In the genomic region with DNA sequence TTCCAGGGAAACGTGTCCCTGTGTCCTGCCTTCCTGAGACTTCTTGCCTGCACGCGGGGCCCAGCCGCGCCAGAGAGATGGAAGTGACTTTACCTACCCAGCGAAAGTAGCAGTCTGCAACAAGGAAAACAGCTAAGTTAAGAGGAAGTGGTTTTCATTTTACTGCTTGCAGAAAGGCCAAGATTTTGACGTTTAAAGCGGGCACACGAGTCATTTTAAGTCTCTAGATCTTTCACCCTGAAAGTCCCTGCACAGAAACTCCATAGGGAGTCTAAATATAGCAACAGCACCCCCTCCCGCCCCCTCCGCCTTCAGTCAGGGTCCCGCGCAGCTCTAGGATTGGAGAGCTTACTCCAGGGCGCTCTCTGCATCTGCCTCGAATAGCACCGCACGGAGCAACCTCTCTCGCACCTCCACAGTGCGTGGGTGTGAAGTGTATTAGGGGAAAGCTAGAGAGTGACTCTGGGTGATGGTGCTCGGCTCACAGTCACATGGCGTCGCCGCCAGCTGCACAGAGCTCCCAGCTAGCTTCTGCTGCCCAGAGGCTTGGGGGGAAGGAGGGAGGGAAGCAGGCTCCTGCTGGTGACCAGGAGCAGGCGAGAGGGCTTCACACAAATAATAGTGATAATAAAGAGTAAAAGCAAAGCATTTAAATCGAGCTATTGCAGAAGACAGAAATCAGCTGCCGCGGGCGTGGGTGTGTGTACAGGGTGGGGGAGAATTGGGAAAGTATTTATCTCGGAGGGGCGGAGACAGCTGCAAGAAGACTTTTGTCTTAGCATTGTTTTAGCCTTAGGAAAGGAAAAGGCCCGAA, we compare ENCODE assay signal across 8 cellular contexts. TPM values are rescaled to one million over a fixed set of nuclear protein-coding genes. Genes with fewer than 3 reads are reported as not detected.
DNase-seq lines count a peak whose midpoint lies in the region; ATAC-seq and TF ChIP-seq lines count a peak whose summit lies in the region.

No MANE protein-coding gene starts in this region.

- H3K36me3 Mint-ChIP-seq in central memory CD8-positive, alpha-beta T cell (ENCODE audit: insufficient read depth): peaks cover 10% of the 10 kb centered on the region

- TF ChIP-seq CTCF in GM20000 (IDR thresholded peaks at IDR 0.05; ENCODE audit: extremely low read depth, missing control alignments): no peak
- TF ChIP-seq CTCF in HL-60 (IDR thresholded peaks at IDR 0.05; ENCODE audit: insufficient read depth, low read length): no peak
- no peak for TF ChIP-seq CTCF in lung (IDR thresholded peaks at IDR 0.05; ENCODE audit: control extremely low read depth, extremely low read depth)

- H3K27ac ChIP-seq in HL-60 (replicated peaks) (peak overlapping the region; percentile 98), lung (ENCODE audit: low read depth in 1 of 2, low read length in 1 of 2) (no peak overlapping the region)

- H3K27me3 ChIP-seq in HL-60 (ENCODE audit: insufficient read depth, poor library complexity, severe bottlenecking) (no peaks in the 10 kb centered on the region), lung (ENCODE audit: control insufficient read depth, insufficient read depth) (no peaks in the 10 kb centered on the region)

- peak; percentile 74 for ATAC-seq in central memory CD8-positive, alpha-beta T cell (replicated peaks; ENCODE audit: extremely low read depth, poor library complexity, severe bottlenecking)
- no peak for ATAC-seq in lung (ENCODE audit: insufficient read depth, low FRiP score)

- no peaks in the 10 kb centered on the region for H3K36me3 ChIP-seq in lung (ENCODE audit: control insufficient read depth in 2 of 2, insufficient read depth in 2 of 2, low read length in 2 of 2)

- H3K4me3 ChIP-seq in HL-60 (replicated peaks; ENCODE audit: insufficient read depth, low read length) (peak overlapping the region; percentile 63), lung (no peak overlapping the region)

- H3K9me3 Mint-ChIP-seq in central memory CD8-positive, alpha-beta T cell: no peaks in the 10 kb centered on the region

- DNase-seq in DMS153 treated with DMSO at 0.1 percent for 48 hours (lab: John Stamatoyannopoulos, UW; ENCODE audit: unreplicated experiment) (peak; percentile 18), GM20000 (ENCODE audit: low spot score) (peak; percentile 83), HL-60 (ENCODE audit: low read depth in 1 of 2, low spot score in 1 of 2) (peak in 1 of 2 experiments; percentile 69), lung (ENCODE audit: low spot score) (peak; percentile 29), NCI-H1694 (lab: John Stamatoyannopoulos, UW) (no peak)
- DNase-seq in activated CD4-positive, CD25-positive, alpha-beta regulatory T cell treated with anti-CD3 and anti-CD28 coated beads, Interleukin-2, amount 50 U/mL, for 16 hours (ENCODE audit: low read depth, low spot score): peak; percentile 44
- peak; percentile 30 to 50 for DNase-seq in central memory CD8-positive, alpha-beta T cell (ENCODE audit: low spot score in 2 of 2)
- peak; percentile 58 for DNase-seq in stimulated activated CD8-positive, alpha-beta memory T cell treated with anti-CD3 and anti-CD28 coated beads, Interleukin-12 subunit alpha, Interleukin-12 subunit beta, amount 100 ng/mL, for 24 hours (ENCODE audit: extremely low read depth)

- peaks cover 55% of the 10 kb centered on the region for H3K4me1 Mint-ChIP-seq in central memory CD8-positive, alpha-beta T cell

- peaks cover 0 to 1% of the 10 kb centered on the region in 2 donors for H3K4me1 ChIP-seq in lung (ENCODE audit: control insufficient read depth in 2 of 2, insufficient read depth in 2 of 2, low read length in 2 of 2)

- peak overlapping the region; percentile 94 for H3K4me3 Mint-ChIP-seq in central memory CD8-positive, alpha-beta T cell

- no peaks in the 10 kb centered on the region for H3K27me3 Mint-ChIP-seq in central memory CD8-positive, alpha-beta T cell

- H3K9me3 ChIP-seq in lung (ENCODE audit: control insufficient read depth in 2 of 2, insufficient read depth in 1 of 2, low read length in 1 of 2): no peaks in the 10 kb centered on the region

- WGBS in lung, 2 donors: 7 to 11% methylated on average over 31 of the region's 31 CpGs

- peak overlapping the region; percentile 35 for H3K27ac Mint-ChIP-seq in central memory CD8-positive, alpha-beta T cell (ENCODE audit: low read depth)

RNA-seq across cellular contexts. Expression of a gene that starts 1.8 kb away (rescaled TPM):
- 1 to 10 TPM in 1 of 2 donors, under 1 TPM in 1; 0.74 to 5.7 TPM for total RNA-seq in lung
- polyA plus RNA-seq in lung: under 1 TPM; 0.12 to 0.18 TPM
